13 cellular contexts compared by ENCODE assay signal in genomic region chr1:179087665-179088064, GRCh38. TPM values are rescaled to one million over a fixed set of nuclear protein-coding genes. Genes with fewer than 3 reads are reported as not detected.
A peak's percentile ranks its signal among the peaks of the same experiment; 100 is the strongest.
DNase-seq lines count a peak whose midpoint lies in the region; ATAC-seq and TF ChIP-seq lines count a peak whose summit lies in the region.
"Had no signal": no experiment of that assay in that cellular context is flagged by ENCODE, and none has a peak within 500 bp of the region (broad histone marks: within the 10 kb centered on the region; RNA-seq: fewer than 3 reads in every experiment).

No MANE protein-coding gene starts in this region.

- peaks cover 5% of the 10 kb centered on the region for H3K4me1 ChIP-seq in neural progenitor cell
- 0 out of 2 replicates have a peak, but pooled peaks cover 11% of the 10 kb centered on the region for H3K4me1 ChIP-seq in PC-9 (replicated peaks; ENCODE audit: insufficient read depth)

- DNase-seq in ELF-1 (ENCODE audit: low read depth, low spot score) (peak; percentile 83), NCI-H510A (lab: John Stamatoyannopoulos, UW) (peak; percentile 75), endothelial cell (ENCODE audit: low spot score) (peak; percentile 47), neural progenitor cell (ENCODE audit: low spot score) (peak; percentile 24), PC-9 (no peak)
- DNase-seq: activated T-cell treated with anti-CD3 and anti-CD28 coated beads, Interleukin-2, amount 50 U/mL, for 72 hours; anterior cingulate cortex; Kasumi-1; nephron progenitor cell had no signal

- H3K27me3 ChIP-seq in neural progenitor cell = peaks cover 10% of the 10 kb centered on the region
- no peaks in the 10 kb centered on the region for H3K27me3 ChIP-seq in PC-9 (ENCODE audit: insufficient read depth, low read depth)

- TF ChIP-seq CTCF in endothelial cell (IDR thresholded peaks at IDR 0.05; ENCODE audit: unreplicated experiment) (no peak), neural progenitor cell (IDR thresholded peaks at IDR 0.05) (no peak), PC-9 (conservative IDR thresholded peaks at IDR 0.05) (no peak)

- H3K79me2 ChIP-seq in neural progenitor cell (ENCODE audit: low read depth) (no peaks in the 10 kb centered on the region), PC-9 (ENCODE audit: low read depth) (peaks cover 26% of the 10 kb centered on the region)

- no peaks in the 10 kb centered on the region for H3K36me3 ChIP-seq in neural progenitor cell
- H3K36me3 ChIP-seq in PC-9 (ENCODE audit: low read depth) = 0 out of 2 replicates have a peak, but pooled peaks cover 8% of the 10 kb centered on the region

- H3K27ac ChIP-seq in neural progenitor cell = no peak overlapping the region
- H3K27ac ChIP-seq in PC-9 = no peak overlapping the region
- H3K27ac ChIP-seq: VCaP had no signal

- H3F3A ChIP-seq in neural progenitor cell (ENCODE audit: low read depth) = no peaks in the 10 kb centered on the region
- peaks cover 15% of the 10 kb centered on the region; the same call in 1 of the 2 replicates for H3F3A ChIP-seq in PC-9 (ENCODE audit: insufficient read depth, low read depth)

- intact Hi-C loops in PC-9 (cut with micrococcal nuclease; ENCODE audit: unreplicated experiment) = no loop called here

- peaks cover 22% of the 10 kb centered on the region for H3K36me3 Mint-ChIP-seq in endothelial cell (ENCODE audit: low read depth, unreplicated experiment)
- H3K36me3 Mint-ChIP-seq in neural progenitor cell = peaks cover 9% of the 10 kb centered on the region

- CTCF ChIA-PET in PC-9 (lab: Charles Lee) = no interaction called here

- H3K9me3 Mint-ChIP-seq in endothelial cell (ENCODE audit: unreplicated experiment) (no peaks in the 10 kb centered on the region), neural progenitor cell (no peaks in the 10 kb centered on the region)
- H3K9me3 Mint-ChIP-seq: activated T-cell treated with anti-CD3 and anti-CD28 coated beads, Interleukin-2, amount 50 U/mL, for 72 hours; nephron progenitor cell had no signal

- peak overlapping the region; percentile 42 for H3K27ac Mint-ChIP-seq in endothelial cell (ENCODE audit: unreplicated experiment)
- H3K27ac Mint-ChIP-seq in neural progenitor cell = no peak overlapping the region
- H3K27ac Mint-ChIP-seq: activated T-cell treated with anti-CD3 and anti-CD28 coated beads, Interleukin-2, amount 50 U/mL, for 72 hours had no signal

- BruUV-seq in PC-9 (replicated peaks; lab: Mats Ljungman, UMichigan) = no TSS peak

- H3K9me3 ChIP-seq in neural progenitor cell (ENCODE audit: low read depth) (no peaks in the 10 kb centered on the region), PC-9 (ENCODE audit: insufficient read depth, low read depth) (no peaks in the 10 kb centered on the region)

- ATAC-seq in GM19463 (IDR thresholded peaks at IDR 0.05; ENCODE audit: unreplicated experiment) = no peak
- ATAC-seq in HG03354 (IDR thresholded peaks at IDR 0.05; ENCODE audit: poor library complexity, severe bottlenecking, unreplicated experiment) = no peak
- no peak for ATAC-seq in GM18870 (IDR thresholded peaks at IDR 0.05; ENCODE audit: unreplicated experiment)
- ATAC-seq: activated T-cell treated with anti-CD3 and anti-CD28 coated beads, Interleukin-2, amount 50 U/mL, for 72 hours had no signal

- H2AFZ ChIP-seq in neural progenitor cell (replicated peaks) = no peak overlapping the region
- no peak overlapping the region for H2AFZ ChIP-seq in PC-9

- no peak overlapping the region for H3K9ac ChIP-seq in neural progenitor cell

- H3K27me3 Mint-ChIP-seq in endothelial cell (ENCODE audit: unreplicated experiment) = no peaks in the 10 kb centered on the region
- no peaks in the 10 kb centered on the region for H3K27me3 Mint-ChIP-seq in neural progenitor cell (ENCODE audit: insufficient read depth, low read depth)

- peak overlapping the region; percentile 49 for H3K4me2 ChIP-seq in neural progenitor cell
- H3K4me2 ChIP-seq in PC-9 = no peak overlapping the region

- H4K20me1 ChIP-seq in neural progenitor cell (ENCODE audit: low read depth) (no peaks in the 10 kb centered on the region), PC-9 (ENCODE audit: insufficient read depth) (no peaks in the 10 kb centered on the region)

- H3K9me2 ChIP-seq in PC-9 (ENCODE audit: insufficient read depth) = no peaks in the 10 kb centered on the region

- POLR2A ChIA-PET in PC-9 (lab: Charles Lee; ENCODE audit: unreplicated experiment) = no interaction called here

- peaks cover 27% of the 10 kb centered on the region for H3K4me1 Mint-ChIP-seq in endothelial cell (ENCODE audit: unreplicated experiment)
- peaks cover 7% of the 10 kb centered on the region for H3K4me1 Mint-ChIP-seq in neural progenitor cell

- H3K4me3 Mint-ChIP-seq in endothelial cell (ENCODE audit: unreplicated experiment) (no peak overlapping the region), neural progenitor cell (no peak overlapping the region)
- H3K4me3 Mint-ChIP-seq: activated T-cell treated with anti-CD3 and anti-CD28 coated beads, Interleukin-2, amount 50 U/mL, for 72 hours; nephron progenitor cell had no signal

- H3K4me3 ChIP-seq in neural progenitor cell (no peak overlapping the region), PC-9 (no peak overlapping the region)

RNA-seq across cellular contexts. Expression of gene TOR3A, which starts 5.8 kb away (rescaled TPM):
- 15.2 TPM for total RNA-seq in endothelial cell (ENCODE audit: unreplicated experiment)
- total RNA-seq in neural progenitor cell (ENCODE audit: low replicate concordance) = 17.3 and 18.2 TPM in 2 replicates
- total RNA-seq in PC-9 (2021) = 31.6 and 35.6 TPM in 2 replicates

Comparison
In these comparisons a context has a peak if more than half of its experiments do, and no peak if none do; other contexts are left out.
1. DNase-seq: peak in ELF-1 (single experiment), NCI-H510A (single experiment), endothelial cell (single experiment) and neural progenitor cell (single experiment); none in PC-9 (0 of 2).